ENCODE assay signal across 18 cellular contexts in genomic region chr4:152266831-152267480, GRCh38.
DNase-seq lines count a peak whose midpoint lies in the region; ATAC-seq, FAIRE-seq and TF ChIP-seq lines count a peak whose summit lies in the region.
"Had no signal": no experiment of that assay in that cellular context is flagged by ENCODE, and none has a peak within 500 bp of the region (broad histone marks: within the 10 kb centered on the region; RNA-seq: fewer than 3 reads in every experiment).

No MANE protein-coding gene starts in this region.

- H2AFZ ChIP-seq in IMR-90 (replicated peaks; ENCODE audit: low read length, poor library complexity), result no peak overlapping the region
- H2AFZ ChIP-seq in keratinocyte (ENCODE audit: control insufficient read depth, low read length), result no peak overlapping the region
- H2AFZ ChIP-seq: GM23248 had no signal

- in situ Hi-C loops in IMR-90 (cut with MboI; ENCODE audit: low sequenced_read_pairs), result no loop called here

- dilution Hi-C loops in IMR-90 (cut with HindIII; ENCODE audit: low sequenced_read_pairs, unreplicated experiment), result no loop called here
- dilution Hi-C loops in keratinocyte (cut with MboI; ENCODE audit: extremely low pct_ligation_motif_present, low sequenced_read_pairs), result no loop called here

- DNase-seq in ELR (ENCODE audit: low read depth) (peak; percentile 8), IMR-90 (no peak), dermis blood vessel endothelial cell (peak; percentile 31), keratinocyte (ENCODE audit: low read depth, low spot score) (no peak), CD1c-positive myeloid dendritic cell (ENCODE audit: extremely low spot score) (no peak), SKM-1 (lab: John Stamatoyannopoulos, UW; ENCODE audit: unreplicated experiment) (no peak), head of caudate nucleus (no peak)
- DNase-seq: 8988T; C1 segment of cervical spinal cord; CD4-positive, alpha-beta memory T cell; DMS79; GM23248 had no signal

- no peaks in the 10 kb centered on the region for H3K36me3 ChIP-seq in IMR-90 (ENCODE audit: control insufficient read depth, insufficient read depth, low read length)
- no peaks in the 10 kb centered on the region for H3K36me3 ChIP-seq in keratinocyte (ENCODE audit: control insufficient read depth in 2 of 2, extremely low read depth in 1 of 2, insufficient read depth in 2 of 2, low read length in 2 of 2)

- H4K20me1 ChIP-seq in IMR-90 (ENCODE audit: insufficient read depth, low read length) (no peaks in the 10 kb centered on the region), keratinocyte (ENCODE audit: control insufficient read depth, extremely low read depth, insufficient read depth, low read length) (no peaks in the 10 kb centered on the region)

- TF ChIP-seq POLR2A in IMR-90 (IDR thresholded peaks at IDR 0.05; ENCODE audit: low read depth, low read length), result no peak

- no peak overlapping the region for H4K91ac ChIP-seq in IMR-90 (ENCODE audit: insufficient read depth, low read depth, low read length)

- ATAC-seq in IMR-90 (ENCODE audit: low read depth), result no peak
- no peak for ATAC-seq in GM19395 (IDR thresholded peaks at IDR 0.05; ENCODE audit: unreplicated experiment)
- ATAC-seq: HCT116 had no signal

- no peak overlapping the region for H4K5ac ChIP-seq in IMR-90 (ENCODE audit: low read depth, low read length)

- TF ChIP-seq CTCF in IMR-90 (conservative IDR thresholded peaks at IDR 0.05; ENCODE audit: low read depth, low read length) (no peak), keratinocyte (optimal IDR thresholded peaks at IDR 0.05 in 1 of 3, IDR thresholded peaks at IDR 0.05 in 1 of 3, conservative IDR thresholded peaks at IDR 0.05 in 1 of 3; ENCODE audit: extremely low read depth in 1 of 3, insufficient read depth in 2 of 3, low read length in 3 of 3) (no peak)

- H3K79me2 ChIP-seq in keratinocyte (ENCODE audit: control insufficient read depth, insufficient read depth, low read length), result no peaks in the 10 kb centered on the region

- H3K27ac ChIP-seq in IMR-90 (ENCODE audit: insufficient read depth, low read length) (no peak overlapping the region), keratinocyte (ENCODE audit: control insufficient read depth, insufficient read depth, low read length) (no peak overlapping the region)
- H3K27ac ChIP-seq: GM23248, HL-60 had no signal

- H2AK9ac ChIP-seq in IMR-90 (replicated peaks; ENCODE audit: low read depth, low read length, poor library complexity), result no peak overlapping the region

- H3K4me2 ChIP-seq in IMR-90 (ENCODE audit: low read depth, low read length), result no peak overlapping the region
- no peak overlapping the region for H3K4me2 ChIP-seq in keratinocyte (ENCODE audit: control insufficient read depth, extremely low read depth, insufficient read depth, low read depth, low read length)

- no peak overlapping the region for H2AK5ac ChIP-seq in IMR-90 (ENCODE audit: low read depth, low read length)

- intact Hi-C loops in IMR-90 (cut with micrococcal nuclease) (no loop called here), head of caudate nucleus (cut with DNase I) (no loop called here)

- CTCF ChIA-PET in IMR-90 (lab: Yijun Ruan, JAX), result no interaction called here

- H2BK120ac ChIP-seq in IMR-90 (ENCODE audit: low read depth, low read length), result no peak overlapping the region

- H3K14ac ChIP-seq in IMR-90 (replicated peaks; ENCODE audit: low read depth, low read length), result no peak overlapping the region

- no TSS peak for BruUV-seq in IMR-90 (replicated peaks; lab: Mats Ljungman, UMichigan)

- H3K56ac ChIP-seq in IMR-90 (ENCODE audit: extremely low read depth, insufficient read depth, low read length), result no peak overlapping the region

- H3K18ac ChIP-seq in IMR-90 (ENCODE audit: low read depth, low read length), result no peak overlapping the region

- peak; percentile 73 for FAIRE-seq in keratinocyte (lab: Jason Lieb, UNC)
- FAIRE-seq: G401.6, GM12891, H54 had no signal

- H3K4ac ChIP-seq in IMR-90 (ENCODE audit: low read depth, low read length), result no peak overlapping the region

- TF ChIP-seq RAD21 in IMR-90 (IDR thresholded peaks at IDR 0.05; ENCODE audit: low read length), result no peak

- peaks cover 8% of the 10 kb centered on the region for H3K27me3 ChIP-seq in IMR-90 (ENCODE audit: control insufficient read depth, insufficient read depth, low read length)
- no peaks in the 10 kb centered on the region for H3K27me3 ChIP-seq in keratinocyte (ENCODE audit: control insufficient read depth, extremely low read depth, insufficient read depth, low read length)

- H3K4me3 ChIP-seq in IMR-90 (ENCODE audit: insufficient read depth, low read depth, low read length) (no peak overlapping the region), keratinocyte (ENCODE audit: control insufficient read depth in 2 of 3, extremely low read depth in 1 of 3, insufficient read depth in 2 of 3, low read depth in 1 of 3, low read length in 3 of 3) (no peak overlapping the region)
- H3K4me3 ChIP-seq: GM23248 had no signal

- POLR2A ChIA-PET in IMR-90 (lab: Charles Lee; ENCODE audit: unreplicated experiment), result no interaction called here

- no peaks in the 10 kb centered on the region for H3K9me1 ChIP-seq in IMR-90 (ENCODE audit: insufficient read depth, low read length)
- H3K9me1 ChIP-seq in keratinocyte (ENCODE audit: control insufficient read depth, extremely low read depth, insufficient read depth, low read length), result no peaks in the 10 kb centered on the region

- 0 out of 2 replicates have a peak overlapping the region, but pooled peaks have one; percentile 8 for H2BK20ac ChIP-seq in IMR-90 (ENCODE audit: low read depth, low read length)

- H4K8ac ChIP-seq in IMR-90 (ENCODE audit: low read depth in 2 of 2, low read length in 2 of 2), result no peak overlapping the region

- no peaks in the 10 kb centered on the region for H3K9me3 ChIP-seq in IMR-90 (ENCODE audit: control insufficient read depth, insufficient read depth, low read length)
- peaks cover under 1% of the 10 kb centered on the region for H3K9me3 ChIP-seq in keratinocyte (ENCODE audit: control insufficient read depth, low read depth, low read length)

- H3K79me1 ChIP-seq in IMR-90 (ENCODE audit: low read depth in 1 of 2, low read length in 2 of 2), result no peaks in the 10 kb centered on the region

- H3K9ac ChIP-seq in IMR-90 (ENCODE audit: low read depth, low read length) (no peak overlapping the region), keratinocyte (ENCODE audit: control insufficient read depth, extremely low read depth, insufficient read depth, low read length) (no peak overlapping the region)
- H3K9ac ChIP-seq: GM23248 had no signal

- no peak overlapping the region for H3K23ac ChIP-seq in IMR-90 (ENCODE audit: low read depth, low read length)

- H2BK15ac ChIP-seq in IMR-90 (ENCODE audit: low read depth, low read length), result no peak overlapping the region

- H3K4me1 ChIP-seq in IMR-90 (ENCODE audit: control insufficient read depth, insufficient read depth, low read length) (no peaks in the 10 kb centered on the region), keratinocyte (ENCODE audit: control insufficient read depth, extremely low read depth, insufficient read depth, low read length) (peaks cover 37% of the 10 kb centered on the region)

- no peak overlapping the region for H2BK5ac ChIP-seq in IMR-90 (ENCODE audit: low read depth, low read length, poor library complexity, severe bottlenecking)

- 80% methylated on average over 1 of the region's 3 CpGs; no CpG with 5 or more reads in 1 of the 2 experiments for WGBS in IMR-90 (ENCODE audit: extremely low coverage in 2 of 2, insufficient read length in 1 of 2), 2 experiments

TF ChIP-seq in IMR-90, 13 proteins besides CTCF, POLR2A, EP300 and RAD21:
- TF ChIP-seq RFX5 (IDR thresholded peaks at IDR 0.05; ENCODE audit: low read depth, low read length), result no peak
- no peak for TF ChIP-seq CHD1 (IDR thresholded peaks at IDR 0.05; ENCODE audit: low read depth, low read length)
- no peak for TF ChIP-seq NFE2L2 (IDR thresholded peaks at IDR 0.05; ENCODE audit: low read depth, low read length)
- TF ChIP-seq USF2 (IDR thresholded peaks at IDR 0.05; ENCODE audit: low read depth, low read length), result no peak
- no peak for TF ChIP-seq RCOR1 (IDR thresholded peaks at IDR 0.05; ENCODE audit: insufficient replicate concordance, low read length)
- TF ChIP-seq MAZ (IDR thresholded peaks at IDR 0.05; ENCODE audit: borderline replicate concordance, low read depth, low read length), result no peak
- TF ChIP-seq ELK1 (IDR thresholded peaks at IDR 0.05; ENCODE audit: borderline replicate concordance, low read depth, low read length), result no peak
- TF ChIP-seq MAFK (IDR thresholded peaks at IDR 0.05; ENCODE audit: low read depth, low read length), result no peak
- TF ChIP-seq BHLHE40 (IDR thresholded peaks at IDR 0.05; ENCODE audit: low read depth, low read length), result no peak
- no peak for TF ChIP-seq FOS (IDR thresholded peaks at IDR 0.05; ENCODE audit: low read depth, low read length)
- no peak for TF ChIP-seq MXI1 (IDR thresholded peaks at IDR 0.05; ENCODE audit: borderline replicate concordance, low read depth, low read length)
- no peak for TF ChIP-seq SMC3 (IDR thresholded peaks at IDR 0.05; ENCODE audit: low read depth, low read length)
- no peak for TF ChIP-seq CEBPB (IDR thresholded peaks at IDR 0.05; ENCODE audit: low read depth, low read length)

Comparison
In these comparisons a context has a peak if more than half of its experiments do, and no peak if none do; other contexts are left out.
1. DNase-seq: peak in ELR (single experiment) and dermis blood vessel endothelial cell (single experiment); none in IMR-90 (single experiment), keratinocyte (single experiment), CD1c-positive myeloid dendritic cell (single experiment), SKM-1 (single experiment) and head of caudate nucleus (0 of 42).